10 cellular contexts compared by ENCODE assay signal in the genomic region with DNA sequence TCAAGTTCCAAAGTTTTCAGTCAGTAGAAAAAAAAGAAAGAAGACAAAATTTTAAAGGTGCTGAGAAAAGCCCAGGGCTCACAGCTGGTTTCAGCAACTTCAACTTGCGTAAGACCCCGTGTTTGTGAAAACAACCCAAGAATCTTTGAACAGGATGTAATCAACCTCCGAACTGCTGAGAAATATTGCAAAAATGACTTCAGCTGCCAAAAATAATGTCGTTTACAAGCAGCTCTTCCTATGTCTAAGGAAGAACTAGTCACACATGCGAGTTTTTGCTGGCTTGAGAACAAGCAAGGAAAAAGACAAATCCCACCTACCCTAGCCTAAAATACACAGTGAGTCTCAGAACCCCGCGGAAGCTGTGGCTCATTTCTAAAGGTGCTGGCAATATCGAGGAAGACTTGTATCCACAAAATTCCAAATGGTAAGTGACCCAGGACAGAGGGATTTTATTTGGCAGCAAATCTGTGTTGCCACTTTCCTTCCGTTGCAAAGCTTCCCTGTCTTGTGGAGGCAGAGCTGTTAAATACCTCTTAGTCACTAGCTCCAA. TPM values are rescaled to one million over a fixed set of nuclear protein-coding genes. Genes with fewer than 3 reads are reported as not detected.
A peak's percentile ranks its signal among the peaks of the same experiment; 100 is the strongest.
DNase-seq lines count a peak whose midpoint lies in the region; ATAC-seq and TF ChIP-seq lines count a peak whose summit lies in the region.
"Had no signal": no experiment of that assay in that cellular context is flagged by ENCODE, and none has a peak within 500 bp of the region (broad histone marks: within the 10 kb centered on the region; RNA-seq: fewer than 3 reads in every experiment).

No MANE protein-coding gene starts in this region.

- H3K36me3 ChIP-seq in ascending aorta = no peaks in the 10 kb centered on the region
- H3K36me3 ChIP-seq in left ventricle myocardium inferior = no peaks in the 10 kb centered on the region
- H3K36me3 ChIP-seq in gastrocnemius medialis = no peaks in the 10 kb centered on the region

- no peaks in the 10 kb centered on the region for H3K4me1 ChIP-seq in ascending aorta
- H3K4me1 ChIP-seq in left ventricle myocardium inferior = peaks cover 36% of the 10 kb centered on the region
- no peaks in the 10 kb centered on the region for H3K4me1 ChIP-seq in gastrocnemius medialis

- ATAC-seq in gastrocnemius medialis (peak; percentile 78 to 84), GM21825 (IDR thresholded peaks at IDR 0.05; ENCODE audit: unreplicated experiment) (no peak), GM19035 (IDR thresholded peaks at IDR 0.05; ENCODE audit: unreplicated experiment) (no peak), HG02938 (IDR thresholded peaks at IDR 0.05; ENCODE audit: unreplicated experiment) (no peak)
- ATAC-seq: activated naive CD8-positive, alpha-beta T cell treated with anti-CD3 and anti-CD28 coated beads, Interleukin-2, amount 50 U/mL, for 24 hours had no signal

- peak overlapping the region in 1 of 2 donors; percentile 12 for H3K27ac ChIP-seq in ascending aorta
- peak overlapping the region; percentile 91 for H3K27ac ChIP-seq in left ventricle myocardium inferior (replicated peaks)
- H3K27ac ChIP-seq in gastrocnemius medialis = peak overlapping the region; percentile 44 to 72 (median 62)

- intact Hi-C loops in ascending aorta (cut with DNase I) = no loop called here
- intact Hi-C loops in left ventricle myocardium inferior (cut with micrococcal nuclease) = no loop called here
- intact Hi-C loops in gastrocnemius medialis (cut with DNase I; ENCODE audit: low total_unique reads) = no loop called here

- no peaks in the 10 kb centered on the region for H3K9me3 ChIP-seq in ascending aorta
- H3K9me3 ChIP-seq in left ventricle myocardium inferior (replicated peaks) = no peaks in the 10 kb centered on the region
- H3K9me3 ChIP-seq in gastrocnemius medialis = no peaks in the 10 kb centered on the region

- H3K4me3 ChIP-seq in ascending aorta (peak overlapping the region; percentile 34 to 55), left ventricle myocardium inferior (peak overlapping the region; percentile 67), gastrocnemius medialis (peak overlapping the region; percentile 38 to 48 (median 40))

- H3K27me3 ChIP-seq in ascending aorta (no peaks in the 10 kb centered on the region), left ventricle myocardium inferior (ENCODE audit: low read depth) (no peaks in the 10 kb centered on the region), gastrocnemius medialis (no peaks in the 10 kb centered on the region)

- TF ChIP-seq CTCF in ascending aorta (IDR thresholded peaks at IDR 0.05) (no peak), left ventricle myocardium inferior (IDR thresholded peaks at IDR 0.05; ENCODE audit: borderline replicate concordance) (no peak), gastrocnemius medialis (IDR thresholded peaks at IDR 0.05 in 4 of 5, conservative IDR thresholded peaks at IDR 0.05 in 1 of 5) (no peak), GM13976 (IDR thresholded peaks at IDR 0.05; ENCODE audit: borderline replicate concordance, control extremely low read depth, extremely low read depth, insufficient read depth, missing control alignments) (no peak)

- in situ Hi-C loops in gastrocnemius medialis (cut with MboI; ENCODE audit: low sequenced_read_pairs in 4 of 4) (no loop called here), GM13976 (cut with MboI; ENCODE audit: low sequenced_read_pairs, unreplicated experiment) (no loop called here)

- no peak for TF ChIP-seq POLR2A in gastrocnemius medialis (IDR thresholded peaks at IDR 0.05)

- DNase-seq in GM04504 (ENCODE audit: low read depth) = peak; percentile 71
- no peak for DNase-seq in ascending aorta (ENCODE audit: low spot score in 2 of 2)
- no peak for DNase-seq in left ventricle myocardium inferior
- peak; percentile 37 to 49 for DNase-seq in gastrocnemius medialis
- no peak for DNase-seq in GM13976 (ENCODE audit: low spot score)
- DNase-seq: activated naive CD8-positive, alpha-beta T cell treated with anti-CD3 and anti-CD28 coated beads, Interleukin-2, amount 50 U/mL, for 24 hours; T-helper 2 cell had no signal

RNA-seq across cellular contexts. Expression of gene SLC8A1, which starts 59.8 kb away (rescaled TPM):
- 5.6 TPM for total RNA-seq in ascending aorta
- total RNA-seq in left ventricle myocardium inferior = 990 TPM
- total RNA-seq in gastrocnemius medialis = 1 to 10 TPM; 1.3 to 3.8 (median 2.4) TPM

Comparison
In these comparisons a context has a peak if more than half of its experiments do, and no peak if none do; other contexts are left out.
1. DNase-seq: peak in GM04504 (single experiment) and gastrocnemius medialis (2 of 2); none in ascending aorta (0 of 2), left ventricle myocardium inferior (single experiment) and GM13976 (single experiment).
2. ATAC-seq: peak in gastrocnemius medialis (2 of 2); none in GM21825 (single experiment), GM19035 (single experiment) and HG02938 (single experiment).
3. RNA of gene SLC8A1, which starts 59.8 kb away (total RNA-seq): 990 TPM in left ventricle myocardium inferior (single experiment); 5.6 TPM in ascending aorta (single experiment) and 1.3 to 3.8 TPM in gastrocnemius medialis; every median in the first group is over 100 times any median in the second.
4. Peak in every context shown above with its lines, with median percentiles within 50 percentile points of each other: H3K4me3 ChIP-seq.